Comparison of ENCODE assay signal across 25 cellular contexts in the genomic region with DNA sequence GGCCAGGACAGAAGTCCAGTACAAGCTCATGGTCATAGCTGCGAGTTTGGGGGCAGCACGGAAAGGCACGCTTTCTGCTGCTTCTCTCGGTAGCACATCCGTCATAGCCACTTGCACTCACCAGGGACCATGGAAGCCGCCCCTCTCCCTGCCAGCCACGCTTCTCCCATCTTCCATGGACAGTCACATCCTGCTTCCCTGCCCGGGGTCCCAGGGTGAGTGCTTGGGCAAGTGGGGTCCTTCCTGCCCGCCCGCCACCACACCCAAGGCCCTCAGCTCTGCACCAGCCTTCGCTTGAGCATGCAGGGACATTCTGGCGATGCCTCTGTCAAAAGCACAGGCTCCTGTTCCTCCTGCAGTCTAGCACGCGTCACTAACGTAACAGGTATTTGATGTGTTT. TPM values are rescaled to one million over a fixed set of nuclear protein-coding genes. Genes with fewer than 3 reads are reported as not detected.
"Had no signal": no experiment of that assay in that cellular context is flagged by ENCODE, and none has a peak within 500 bp of the region (broad histone marks: within the 10 kb centered on the region; RNA-seq: fewer than 3 reads in every experiment).

No MANE protein-coding gene starts in this region.

- DNase-seq: activated CD4-positive, alpha-beta T cell treated with anti-CD3 and anti-CD28 coated beads for 1 hour; activated CD4-positive, alpha-beta T cell treated with anti-CD3 and anti-CD28 coated beads for 48 hours; activated CD4-positive, alpha-beta T cell treated with anti-CD3 and anti-CD28 coated beads, Interleukin-2, amount 50 U/mL, for 48 hours; activated CD4-positive, CD25-positive, alpha-beta regulatory T cell; activated CD8-positive, alpha-beta T cell treated with anti-CD3 and anti-CD28 coated beads, Interleukin-2, amount 10 ng/mL, durations not matched to agents 7 days and 5 days; activated gamma-delta T cell treated with Interleukin-2 at 50 U/mL for 16 hours; activated naive CD4-positive, alpha-beta T cell treated with anti-CD3 and anti-CD28 coated beads for 36 hours; activated T-cell treated with anti-CD3 and anti-CD28 coated beads, Interleukin-2, amount 50 U/mL, for 24 hours; adrenal gland; body of pancreas; Karpas-422; NCI-H1105; NCI-H1417 treated with DMSO at 0.1 percent for 48 hours; NCI-H187 treated with DMSO at 0.1 percent for 48 hours; NCI-H2081 treated with DMSO at 0.1 percent for 48 hours; NCI-H345; NCI-H524 treated with DMSO at 0.1 percent for 48 hours; SHP77; SJCRH30; T1000; WERI-Rb-1 had no signal

- H3K4me3 Mint-ChIP-seq: activated CD8-positive, alpha-beta T cell treated with anti-CD3 and anti-CD28 coated beads, Interleukin-2, amount 10 ng/mL, durations not matched to agents 7 days and 5 days; activated naive CD4-positive, alpha-beta T cell treated with anti-CD3 and anti-CD28 coated beads for 36 hours; activated T-cell treated with anti-CD3 and anti-CD28 coated beads, Interleukin-2, amount 50 U/mL, for 24 hours had no signal

- H3K9me3 Mint-ChIP-seq: activated naive CD4-positive, alpha-beta T cell treated with anti-CD3 and anti-CD28 coated beads for 36 hours; activated T-cell treated with anti-CD3 and anti-CD28 coated beads, Interleukin-2, amount 50 U/mL, for 24 hours; activated T-helper 2 cell treated with anti-CD3 and anti-CD28 coated beads, Interferon-gamma antibody, Interleukin-2, Interleukin-4, amounts not matched to agents 10 μg/mL and 5 μg/mL and 100 μg/mL, durations not matched to agents 14 hours and 24 hours and 36 hours had no signal

- H3K27ac Mint-ChIP-seq: activated CD8-positive, alpha-beta T cell treated with anti-CD3 and anti-CD28 coated beads, Interleukin-2, amount 10 ng/mL, durations not matched to agents 7 days and 5 days; activated naive CD4-positive, alpha-beta T cell treated with anti-CD3 and anti-CD28 coated beads for 36 hours; activated naive CD4-positive, alpha-beta T cell treated with anti-CD3 and anti-CD28 coated beads, Interleukin-2, amount 50 U/mL, for 72 hours; activated T-cell treated with anti-CD3 and anti-CD28 coated beads, Interleukin-2, amount 50 U/mL, for 24 hours; activated T-helper 2 cell treated with anti-CD3 and anti-CD28 coated beads, Interferon-gamma antibody, Interleukin-2, Interleukin-4, amounts not matched to agents 10 μg/mL and 5 μg/mL and 100 μg/mL, durations not matched to agents 14 hours and 24 hours and 36 hours had no signal

RNA-seq across cellular contexts. Expression of a gene that starts 13.1 kb away (rescaled TPM):
- total RNA-seq: activated CD8-positive, alpha-beta T cell treated with anti-CD3 and anti-CD28 coated beads, Interleukin-2, amount 10 ng/mL, durations not matched to agents 7 days and 5 days; activated naive CD4-positive, alpha-beta T cell treated with anti-CD3 and anti-CD28 coated beads for 36 hours; activated naive CD4-positive, alpha-beta T cell treated with anti-CD3 and anti-CD28 coated beads, Interleukin-2, amount 50 U/mL, for 72 hours; activated T-helper 2 cell treated with anti-CD3 and anti-CD28 coated beads, Interferon-gamma antibody, Interleukin-2, Interleukin-4, amounts not matched to agents 10 μg/mL and 5 μg/mL and 100 μg/mL, durations not matched to agents 14 hours and 24 hours and 36 hours; T-helper 1 cell treated with Interleukin-12 subunit alpha and Interleukin-12 subunit beta and Interleukin-4 antibody, amounts not matched to agents 30 ng/mL and 1 ng/mL, for 36 hours; T-helper 2 cell treated with Interferon-gamma antibody and Interleukin-4, amounts not matched to agents 100 ng/mL and 5 ng/mL, for 36 hours had no signal
